Comparison of ENCODE assay signal across 15 cellular contexts in the genomic region with DNA sequence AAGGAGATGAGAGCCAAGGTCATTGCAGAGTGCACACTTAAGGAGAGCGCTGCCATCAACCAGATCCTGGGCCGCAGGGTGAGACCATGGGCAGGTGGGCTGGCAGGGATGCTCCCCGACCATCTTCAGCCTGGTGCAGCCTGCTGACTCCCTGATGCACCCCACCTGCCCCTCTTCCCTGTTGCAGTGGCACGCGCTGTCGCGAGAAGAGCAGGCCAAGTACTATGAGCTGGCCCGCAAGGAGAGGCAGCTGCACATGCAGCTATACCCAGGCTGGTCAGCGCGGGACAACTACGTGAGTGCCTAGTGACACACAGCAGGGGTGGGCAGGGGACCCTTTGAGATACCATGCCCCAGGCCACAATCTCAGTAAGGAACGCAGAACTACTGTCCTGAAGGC. TPM values are rescaled to one million over a fixed set of nuclear protein-coding genes. Genes with fewer than 3 reads are reported as not detected.
DNase-seq lines count a peak whose midpoint lies in the region; ATAC-seq and TF ChIP-seq lines count a peak whose summit lies in the region.
"Had no signal": no experiment of that assay in that cellular context is flagged by ENCODE, and none has a peak within 500 bp of the region (broad histone marks: within the 10 kb centered on the region; RNA-seq: fewer than 3 reads in every experiment).

No MANE protein-coding gene starts in this region.

- H3K56ac ChIP-seq in IMR-90 (ENCODE audit: extremely low read depth, insufficient read depth, low read length): no peak overlapping the region

- no peak overlapping the region for H3K27ac Mint-ChIP-seq in activated CD8-positive, alpha-beta memory T cell treated with anti-CD3 and anti-CD28 coated beads, Interleukin-2, amount 10 ng/mL, durations not matched to agents 7 days and 5 days
- peak overlapping the region in 1 of 2 donors; percentile 99 for H3K27ac Mint-ChIP-seq in effector memory CD8-positive, alpha-beta T cell

- TF ChIP-seq CTCF in IMR-90 (conservative IDR thresholded peaks at IDR 0.05; ENCODE audit: low read depth, low read length): no peak

- no peak overlapping the region for H2BK120ac ChIP-seq in IMR-90 (ENCODE audit: low read depth, low read length)

- in situ Hi-C loops in IMR-90 (cut with MboI; ENCODE audit: low sequenced_read_pairs): no loop called here

- CTCF ChIA-PET in activated CD8-positive, alpha-beta memory T cell treated with anti-CD3 and anti-CD28 coated beads, Interleukin-2, amount 10 ng/mL, durations not matched to agents 7 days and 5 days (lab: Charles Lee): interaction anchor here (3.0 to 24.2 kb wide), 4 partner anchors 10 to 104 kb away, joined by 15 to 430 read pairs (median 79); no protein-coding TSS in a partner anchor
- CTCF ChIA-PET in IMR-90 (lab: Yijun Ruan, JAX): no interaction called here

- intact Hi-C loops in IMR-90 (cut with micrococcal nuclease) (no loop called here), posterior vena cava (cut with DNase I) (loop anchor here in 1 of 2 donors (5.0 kb wide), 1 partner anchor 101 kb away; no protein-coding TSS in a partner anchor)

- no peak overlapping the region for H2AK5ac ChIP-seq in IMR-90 (ENCODE audit: low read depth, low read length)

- H3K4me1 Mint-ChIP-seq in activated CD8-positive, alpha-beta memory T cell treated with anti-CD3 and anti-CD28 coated beads, Interleukin-2, amount 10 ng/mL, durations not matched to agents 7 days and 5 days: peaks cover 19% of the 10 kb centered on the region
- H3K4me1 Mint-ChIP-seq in effector memory CD8-positive, alpha-beta T cell (ENCODE audit: low read depth in 2 of 2): peaks cover 51 to 55% of the 10 kb centered on the region in 2 donors

- H3K4me2 ChIP-seq in IMR-90 (ENCODE audit: low read depth, low read length): no peak overlapping the region

- H4K8ac ChIP-seq in IMR-90 (ENCODE audit: low read depth in 2 of 2, low read length in 2 of 2): no peak overlapping the region

- POLR2A ChIA-PET in IMR-90 (lab: Charles Lee; ENCODE audit: unreplicated experiment): no interaction called here

- no peaks in the 10 kb centered on the region for H3K27me3 Mint-ChIP-seq in activated CD8-positive, alpha-beta memory T cell treated with anti-CD3 and anti-CD28 coated beads, Interleukin-2, amount 10 ng/mL, durations not matched to agents 7 days and 5 days
- H3K27me3 Mint-ChIP-seq in effector memory CD8-positive, alpha-beta T cell: no peaks in the 10 kb centered on the region

- no peak for ATAC-seq in activated CD8-positive, alpha-beta memory T cell treated with anti-CD3 and anti-CD28 coated beads, Interleukin-2, amount 10 ng/mL, durations not matched to agents 7 days and 5 days
- no peak for ATAC-seq in IMR-90 (ENCODE audit: low read depth)
- ATAC-seq in effector memory CD8-positive, alpha-beta T cell (replicated peaks): no peak
- ATAC-seq: foreskin keratinocyte, SK-N-SH treated with all-trans-retinoic acid at 6 μM for 48 hours had no signal

- H3K23ac ChIP-seq in IMR-90 (ENCODE audit: low read depth, low read length): no peak overlapping the region

- peaks cover 21% of the 10 kb centered on the region for H3K4me1 ChIP-seq in IMR-90 (ENCODE audit: control insufficient read depth, insufficient read depth, low read length)

- H3K4me3 ChIP-seq in IMR-90 (ENCODE audit: insufficient read depth, low read depth, low read length): no peak overlapping the region
- H3K4me3 ChIP-seq: tibial nerve had no signal

- dilution Hi-C loops in IMR-90 (cut with HindIII; ENCODE audit: low sequenced_read_pairs, unreplicated experiment): no loop called here

- no peak overlapping the region for H3K4me3 Mint-ChIP-seq in activated CD8-positive, alpha-beta memory T cell treated with anti-CD3 and anti-CD28 coated beads, Interleukin-2, amount 10 ng/mL, durations not matched to agents 7 days and 5 days
- H3K4me3 Mint-ChIP-seq in effector memory CD8-positive, alpha-beta T cell: peak overlapping the region in 1 of 2 donors; percentile 42
- H3K4me3 Mint-ChIP-seq: neural crest cell had no signal

- no peak for TF ChIP-seq POLR2A in IMR-90 (IDR thresholded peaks at IDR 0.05; ENCODE audit: low read depth, low read length)

- no TSS peak for BruUV-seq in IMR-90 (replicated peaks; lab: Mats Ljungman, UMichigan)

- H3K27me3 ChIP-seq in IMR-90 (ENCODE audit: control insufficient read depth, insufficient read depth, low read length): no peaks in the 10 kb centered on the region
- H3K27me3 ChIP-seq: foreskin keratinocyte, tibial nerve had no signal

- peaks cover 44% of the 10 kb centered on the region for H3K36me3 ChIP-seq in IMR-90 (ENCODE audit: control insufficient read depth, insufficient read depth, low read length)

- H3K9ac ChIP-seq in IMR-90 (ENCODE audit: low read depth, low read length): no peak overlapping the region

- H2AK9ac ChIP-seq in IMR-90 (replicated peaks; ENCODE audit: low read depth, low read length, poor library complexity): no peak overlapping the region

- no peak overlapping the region for H3K4ac ChIP-seq in IMR-90 (ENCODE audit: low read depth, low read length)

- no peaks in the 10 kb centered on the region for H3K9me3 Mint-ChIP-seq in activated CD8-positive, alpha-beta memory T cell treated with anti-CD3 and anti-CD28 coated beads, Interleukin-2, amount 10 ng/mL, durations not matched to agents 7 days and 5 days (ENCODE audit: low read depth)
- H3K9me3 Mint-ChIP-seq in effector memory CD8-positive, alpha-beta T cell: no peaks in the 10 kb centered on the region
- H3K9me3 Mint-ChIP-seq: neural crest cell had no signal

- H3K9me3 ChIP-seq in IMR-90 (ENCODE audit: control insufficient read depth, insufficient read depth, low read length): no peaks in the 10 kb centered on the region
- H3K9me3 ChIP-seq: tibial nerve had no signal

- H3K9me1 ChIP-seq in IMR-90 (ENCODE audit: insufficient read depth, low read length): peaks cover 10% of the 10 kb centered on the region; the same call in 1 of the 2 replicates

- H2BK5ac ChIP-seq in IMR-90 (ENCODE audit: low read depth, low read length, poor library complexity, severe bottlenecking): no peak overlapping the region

- H4K5ac ChIP-seq in IMR-90 (ENCODE audit: low read depth, low read length): no peak overlapping the region

- H3K14ac ChIP-seq in IMR-90 (replicated peaks; ENCODE audit: low read depth, low read length): no peak overlapping the region

- peaks cover 29 to 90% of the 10 kb centered on the region in 2 experiments; a peak in 3 of 4 replicates for H3K79me1 ChIP-seq in IMR-90 (ENCODE audit: low read depth in 1 of 2, low read length in 2 of 2)

- no peak overlapping the region for H3K27ac ChIP-seq in IMR-90 (ENCODE audit: insufficient read depth, low read length)
- H3K27ac ChIP-seq: C4-2B, foreskin keratinocyte, tibial nerve had no signal

- peaks cover 92% of the 10 kb centered on the region for H4K20me1 ChIP-seq in IMR-90 (ENCODE audit: insufficient read depth, low read length)

- H2BK15ac ChIP-seq in IMR-90 (ENCODE audit: low read depth, low read length): no peak overlapping the region

- WGBS in IMR-90 (ENCODE audit: extremely low coverage in 2 of 2, insufficient read length in 1 of 2), 2 experiments: no CpG with 5 or more reads among the region's 12 CpGs

- TF ChIP-seq RAD21 in IMR-90 (IDR thresholded peaks at IDR 0.05; ENCODE audit: low read length): no peak

- peak overlapping the region; percentile 29 for H2AFZ ChIP-seq in IMR-90 (replicated peaks; ENCODE audit: low read length, poor library complexity)

- no peak overlapping the region for H4K91ac ChIP-seq in IMR-90 (ENCODE audit: insufficient read depth, low read depth, low read length)

- peak; percentile 11 for DNase-seq in activated CD8-positive, alpha-beta memory T cell treated with anti-CD3 and anti-CD28 coated beads, Interleukin-2, amount 50 U/mL, for 4 hours
- no peak for DNase-seq in activated CD8-positive, alpha-beta memory T cell treated with anti-CD3 and anti-CD28 coated beads, Interleukin-2, amount 10 ng/mL, durations not matched to agents 7 days and 5 days
- DNase-seq in IMR-90: no peak
- peak in 2 of 3 experiments; percentile 0 to 2 for DNase-seq in effector memory CD8-positive, alpha-beta T cell
- DNase-seq in posterior vena cava (ENCODE audit: low spot score): peak; percentile 64
- no peak for DNase-seq in cerebellar nuclear complex (lab: John Stamatoyannopoulos, UW)
- no peak for DNase-seq in DMS79 treated with DMSO at 0.1 percent for 48 hours (lab: John Stamatoyannopoulos, UW)
- no peak for DNase-seq in effector CD8-positive, alpha-beta T cell (lab: John Stamatoyannopoulos, UW)
- DNase-seq: foreskin keratinocyte, NCI-H1694, NCI-H524 treated with DMSO at 0.1 percent for 48 hours had no signal

- H3K18ac ChIP-seq in IMR-90 (ENCODE audit: low read depth, low read length): no peak overlapping the region

- H3K36me3 Mint-ChIP-seq in activated CD8-positive, alpha-beta memory T cell treated with anti-CD3 and anti-CD28 coated beads, Interleukin-2, amount 10 ng/mL, durations not matched to agents 7 days and 5 days: peaks cover 10% of the 10 kb centered on the region
- H3K36me3 Mint-ChIP-seq in effector memory CD8-positive, alpha-beta T cell (ENCODE audit: insufficient read depth): peaks cover 100% of the 10 kb centered on the region

- no peak overlapping the region for H2BK20ac ChIP-seq in IMR-90 (ENCODE audit: low read depth, low read length)

TF ChIP-seq in IMR-90, 13 proteins besides CTCF, POLR2A, EP300 and RAD21 (continues in another document):
- TF ChIP-seq MAZ (IDR thresholded peaks at IDR 0.05; ENCODE audit: borderline replicate concordance, low read depth, low read length) (no peak), CHD1 (IDR thresholded peaks at IDR 0.05; ENCODE audit: low read depth, low read length) (no peak), CEBPB (IDR thresholded peaks at IDR 0.05; ENCODE audit: low read depth, low read length) (no peak), RFX5 (IDR thresholded peaks at IDR 0.05; ENCODE audit: low read depth, low read length) (no peak), MXI1 (IDR thresholded peaks at IDR 0.05; ENCODE audit: borderline replicate concordance, low read depth, low read length) (no peak), NFE2L2 (IDR thresholded peaks at IDR 0.05; ENCODE audit: low read depth, low read length) (no peak), FOS (IDR thresholded peaks at IDR 0.05; ENCODE audit: low read depth, low read length) (no peak)

RNA-seq across cellular contexts. Expression of a gene that starts 28.3 kb away (rescaled TPM):
- total RNA-seq in activated CD8-positive, alpha-beta memory T cell treated with anti-CD3 and anti-CD28 coated beads, Interleukin-2, amount 10 ng/mL, durations not matched to agents 7 days and 5 days: 1 to 10 TPM; 7.0 to 7.9 TPM
- total RNA-seq in IMR-90 (2012; rRNA removed) (0.83 and 1.3 TPM in 2 replicates), posterior vena cava (1 to 10 TPM; 1.0 to 1.6 TPM)
- polyA plus RNA-seq in IMR-90 (2012; rRNA removed): 3.4 and 3.8 TPM in 2 replicates
- 2.4 and 3.0 TPM in 2 replicates for polyA plus RNA-seq in IMR-90 (2012; cell fraction: cytosol; rRNA removed)
- 4.0 and 4.2 TPM in 2 replicates for polyA plus RNA-seq in IMR-90 (2012; cell fraction: nucleus; rRNA removed; ENCODE audit: low replicate concordance)

RNA-seq across cellular contexts. Expression of a gene that starts 33.9 kb away (rescaled TPM):
- 100 to 1,000 TPM; 172 to 189 TPM for total RNA-seq in activated CD8-positive, alpha-beta memory T cell treated with anti-CD3 and anti-CD28 coated beads, Interleukin-2, amount 10 ng/mL, durations not matched to agents 7 days and 5 days
- total RNA-seq in IMR-90 (2012; rRNA removed) (206 and 360 TPM in 2 replicates), posterior vena cava (100 to 1,000 TPM; 321 to 334 TPM)
- polyA plus RNA-seq in IMR-90 (2012; rRNA removed): 512 and 618 TPM in 2 replicates
- polyA plus RNA-seq in IMR-90 (2012; cell fraction: cytosol; rRNA removed): 90.2 and 168 TPM in 2 replicates
- 18.3 and 186 TPM in 2 replicates for polyA plus RNA-seq in IMR-90 (2012; cell fraction: nucleus; rRNA removed; ENCODE audit: low replicate concordance)

Comparison
In these comparisons a context has a peak if more than half of its experiments do, and no peak if none do; other contexts are left out.
1. DNase-seq: peak in activated CD8-positive, alpha-beta memory T cell treated with anti-CD3 and anti-CD28 coated beads, Interleukin-2, amount 50 U/mL, for 4 hours (single experiment), effector memory CD8-positive, alpha-beta T cell (2 of 3) and posterior vena cava (single experiment); none in activated CD8-positive, alpha-beta memory T cell treated with anti-CD3 and anti-CD28 coated beads, Interleukin-2, amount 10 ng/mL, durations not matched to agents 7 days and 5 days (single experiment), IMR-90 (single experiment), cerebellar nuclear complex (0 of 2), DMS79 treated with DMSO at 0.1 percent for 48 hours (single experiment) and effector CD8-positive, alpha-beta T cell (single experiment).